Comparison of ENCODE assay signal across 1 cellular context in genomic region chr19:10960314-10961072, GRCh38.
TF ChIP-seq lines count a peak whose summit lies in the region.

Gene SMARCA4 (plus strand): TSS chr19:10961030. CDS start chr19:10984152, 23,122 bp downstream.

TF ChIP-seq in HepG2, 621 proteins besides CTCF, POLR2A, EP300 and RAD21 (continued from another document and continues in another):
- TF ChIP-seq ZNF318 (CRISPR knock-in tag; IDR thresholded peaks at IDR 0.05): 0 out of 2 replicates have a peak, but pooled peaks have one; percentile 51
- 0 out of 2 replicates have a peak, but pooled peaks have one; percentile 46 for TF ChIP-seq NCOA2 (CRISPR knock-in tag; IDR thresholded peaks at IDR 0.05)
- TF ChIP-seq HNRNPK (IDR thresholded peaks at IDR 0.05; ENCODE audit: low read depth, low read length, poor library complexity, severe bottlenecking): no peak
- TF ChIP-seq ZBTB38 (CRISPR knock-in tag; IDR thresholded peaks at IDR 0.05): peak; percentile 88
- no peak for TF ChIP-seq NFE2 (CRISPR knock-in tag; IDR thresholded peaks at IDR 0.05)
- TF ChIP-seq ELK4 (CRISPR knock-in tag; IDR thresholded peaks at IDR 0.05; ENCODE audit: borderline replicate concordance): no peak
- no peak for TF ChIP-seq ZNF17 (CRISPR knock-in tag; IDR thresholded peaks at IDR 0.05)
- TF ChIP-seq ARNT2 (CRISPR knock-in tag; IDR thresholded peaks at IDR 0.05; ENCODE audit: low read depth): peak; percentile 82; the same call in 1 of the 2 replicates
- TF ChIP-seq SRSF9 (IDR thresholded peaks at IDR 0.05; ENCODE audit: borderline replicate concordance, insufficient read depth, low read depth, low read length, poor library complexity, severe bottlenecking): no peak
- peak; percentile 52 for TF ChIP-seq SALL2 (CRISPR knock-in tag; IDR thresholded peaks at IDR 0.05)
- no peak for TF ChIP-seq ZNF891 (CRISPR knock-in tag; IDR thresholded peaks at IDR 0.05)
- TF ChIP-seq ZNF549 (CRISPR knock-in tag; IDR thresholded peaks at IDR 0.05): no peak
- no peak for TF ChIP-seq PITX1 (CRISPR knock-in tag; IDR thresholded peaks at IDR 0.05)
- TF ChIP-seq CREBL2 (CRISPR knock-in tag; IDR thresholded peaks at IDR 0.05; ENCODE audit: borderline replicate concordance): no peak
- TF ChIP-seq ZNF12 (CRISPR knock-in tag; IDR thresholded peaks at IDR 0.05): no peak
- TF ChIP-seq ISL2 (CRISPR knock-in tag; IDR thresholded peaks at IDR 0.05): no peak
- TF ChIP-seq GMEB2 (CRISPR knock-in tag; IDR thresholded peaks at IDR 0.05; ENCODE audit: low read depth): peak; percentile 67; the same call in 1 of the 2 replicates
- TF ChIP-seq TCF12 (IDR thresholded peaks at IDR 0.05): no peak
- TF ChIP-seq TCF12 (CRISPR knock-in tag; IDR thresholded peaks at IDR 0.05): peak; percentile 67; the same call in 1 of the 2 replicates
- no peak for TF ChIP-seq FUBP1 (CRISPR knock-in tag; IDR thresholded peaks at IDR 0.05; ENCODE audit: borderline replicate concordance)
- no peak for TF ChIP-seq GTF2F1 (IDR thresholded peaks at IDR 0.05; ENCODE audit: low read length)
- TF ChIP-seq ZNF556 (CRISPR knock-in tag; IDR thresholded peaks at IDR 0.05; ENCODE audit: borderline replicate concordance): no peak; the same call in 1 of the 2 replicates
- no peak for TF ChIP-seq MBD4 (IDR thresholded peaks at IDR 0.05; ENCODE audit: borderline replicate concordance, low read length)
- TF ChIP-seq MLLT10 (CRISPR knock-in tag; IDR thresholded peaks at IDR 0.05): no peak
- TF ChIP-seq UBTF (CRISPR knock-in tag; IDR thresholded peaks at IDR 0.05): peak; percentile 81; the same call in 1 of the 2 replicates
- no peak for TF ChIP-seq EHMT2 (IDR thresholded peaks at IDR 0.05; ENCODE audit: borderline replicate concordance, low read depth, low read length)
- no peak for TF ChIP-seq PLRG1 (conservative IDR thresholded peaks at IDR 0.05)
- TF ChIP-seq ZNF580 (CRISPR knock-in tag; IDR thresholded peaks at IDR 0.05; ENCODE audit: borderline replicate concordance, low read depth): peak; percentile 76
- TF ChIP-seq ZNF619 (CRISPR knock-in tag; IDR thresholded peaks at IDR 0.05): no peak
- TF ChIP-seq HNF1A (IDR thresholded peaks at IDR 0.05; ENCODE audit: low read depth): no peak
- TF ChIP-seq HNF1A (CRISPR knock-in tag; IDR thresholded peaks at IDR 0.05; ENCODE audit: borderline replicate concordance): 0 out of 2 replicates have a peak, but pooled peaks have one; percentile 49
- peak; percentile 37 for TF ChIP-seq ARID5B (CRISPR knock-in tag; IDR thresholded peaks at IDR 0.05)
